ENCODE assay signal across 4 cellular contexts in the genomic region with DNA sequence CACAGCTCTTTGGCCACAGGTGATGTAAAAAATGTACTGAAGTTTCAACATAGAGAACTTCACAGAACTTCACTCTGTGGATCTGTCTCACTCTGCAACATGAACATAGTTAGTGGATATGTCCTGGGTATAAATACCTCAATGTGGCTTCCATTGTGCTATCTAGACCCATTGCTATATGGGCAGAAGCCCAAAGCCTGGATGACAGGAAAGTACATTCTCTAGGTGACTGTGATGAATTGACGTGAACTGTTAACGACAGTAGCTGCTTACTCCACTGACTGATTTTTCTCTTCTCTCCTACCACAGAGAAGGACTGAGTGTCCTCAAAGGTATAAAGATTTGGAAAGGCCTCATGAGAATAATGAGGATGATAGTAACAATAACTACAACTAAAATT.
"Had no signal": no experiment of that assay in that cellular context is flagged by ENCODE, and none has a peak within 500 bp of the region (broad histone marks: within the 10 kb centered on the region; RNA-seq: fewer than 3 reads in every experiment).

No MANE protein-coding gene starts in this region.

- ATAC-seq: HepG2, K562 had no signal

- H3K4me3 ChIP-seq: K562 had no signal

- H3K27ac ChIP-seq: HL-60 had no signal

- DNase-seq: IMR-90 had no signal
